ENCODE assay signal across 1 cellular context in the genomic region with DNA sequence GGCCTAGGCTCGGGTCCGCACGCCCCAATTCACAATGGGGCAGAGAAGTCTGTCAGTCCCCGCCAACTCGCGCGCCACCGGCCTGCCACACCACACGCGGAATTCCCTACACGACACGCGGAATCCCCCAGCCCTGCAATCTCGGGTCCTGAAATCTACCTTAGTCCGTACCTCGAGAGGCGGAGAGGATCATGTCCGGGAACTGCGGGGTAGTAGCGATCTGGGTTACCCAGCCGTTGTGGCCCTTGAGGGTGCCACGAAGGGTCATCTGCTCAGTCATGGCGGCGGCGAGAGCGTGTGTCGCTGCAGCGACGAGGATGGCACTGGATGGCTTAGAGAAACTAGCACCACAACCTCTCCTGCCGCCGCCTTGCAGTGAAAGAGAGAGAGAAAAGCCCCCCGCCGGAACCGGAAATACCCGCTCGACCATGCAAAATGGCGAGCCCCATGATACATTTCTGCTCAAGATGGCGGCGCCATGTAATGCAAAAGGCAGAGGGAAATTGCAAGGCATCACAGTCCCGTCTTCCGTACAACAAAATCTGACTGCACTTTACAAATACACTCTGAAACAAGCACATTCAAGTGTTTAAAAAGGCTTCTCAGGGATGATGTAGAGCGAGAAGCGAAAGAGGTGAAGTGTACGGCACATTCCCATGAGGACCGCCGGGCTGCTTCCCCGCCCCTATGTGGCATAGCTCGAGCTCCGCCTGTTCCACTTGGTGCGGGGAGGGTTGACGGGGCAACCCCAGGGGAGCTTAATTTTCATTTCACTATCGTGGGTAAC.
TF ChIP-seq lines count a peak whose summit lies in the region.

Gene RACK1 (minus strand): TSS at position 386 of the 787 bp plus-strand sequence. CDS start 106 bp downstream, at position 280.

TF ChIP-seq in HepG2, 621 proteins besides CTCF, POLR2A, EP300 and RAD21 (continued from another document and continues in another):
- TF ChIP-seq ZGPAT (CRISPR knock-in tag; IDR thresholded peaks at IDR 0.05), result peak; percentile 66
- TF ChIP-seq GLI4 (CRISPR knock-in tag; IDR thresholded peaks at IDR 0.05; ENCODE audit: borderline replicate concordance), result peak; percentile 90; the same call in 1 of the 2 replicates
- TF ChIP-seq, protein P1, sequence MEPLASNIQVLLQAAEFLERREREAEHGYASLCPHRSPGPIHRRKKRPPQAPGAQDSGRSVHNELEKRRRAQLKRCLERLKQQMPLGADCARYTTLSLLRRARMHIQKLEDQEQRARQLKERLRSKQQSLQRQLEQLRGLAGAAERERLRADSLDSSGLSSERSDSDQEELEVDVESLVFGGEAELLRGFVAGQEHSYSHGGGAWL (CRISPR knock-in tag; IDR thresholded peaks at IDR 0.05), result peak; percentile 73
- TF ChIP-seq MTF1 (CRISPR knock-in tag; IDR thresholded peaks at IDR 0.05), result no peak; the same call in 1 of the 2 replicates
- TF ChIP-seq, protein P2, sequence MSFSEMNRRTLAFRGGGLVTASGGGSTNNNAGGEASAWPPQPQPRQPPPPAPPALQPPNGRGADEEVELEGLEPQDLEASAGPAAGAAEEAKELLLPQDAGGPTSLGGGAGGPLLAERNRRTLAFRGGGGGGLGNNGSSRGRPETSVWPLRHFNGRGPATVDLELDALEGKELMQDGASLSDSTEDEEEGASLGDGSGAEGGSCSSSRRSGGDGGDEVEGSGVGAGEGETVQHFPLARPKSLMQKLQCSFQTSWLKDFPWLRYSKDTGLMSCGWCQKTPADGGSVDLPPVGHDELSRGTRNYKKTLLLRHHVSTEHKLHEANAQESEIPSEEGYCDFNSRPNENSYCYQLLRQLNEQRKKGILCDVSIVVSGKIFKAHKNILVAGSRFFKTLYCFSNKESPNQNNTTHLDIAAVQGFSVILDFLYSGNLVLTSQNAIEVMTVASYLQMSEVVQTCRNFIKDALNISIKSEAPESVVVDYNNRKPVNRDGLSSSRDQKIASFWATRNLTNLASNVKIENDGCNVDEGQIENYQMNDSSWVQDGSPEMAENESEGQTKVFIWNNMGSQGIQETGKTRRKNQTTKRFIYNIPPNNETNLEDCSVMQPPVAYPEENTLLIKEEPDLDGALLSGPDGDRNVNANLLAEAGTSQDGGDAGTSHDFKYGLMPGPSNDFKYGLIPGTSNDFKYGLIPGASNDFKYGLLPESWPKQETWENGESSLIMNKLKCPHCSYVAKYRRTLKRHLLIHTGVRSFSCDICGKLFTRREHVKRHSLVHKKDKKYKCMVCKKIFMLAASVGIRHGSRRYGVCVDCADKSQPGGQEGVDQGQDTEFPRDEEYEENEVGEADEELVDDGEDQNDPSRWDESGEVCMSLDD (CRISPR knock-in tag; IDR thresholded peaks at IDR 0.05; ENCODE audit: borderline replicate concordance), result no peak
- peak; percentile 70; the same call in 1 of the 2 replicates for TF ChIP-seq ZNF546 (CRISPR knock-in tag; conservative IDR thresholded peaks at IDR 0.05)
- no peak for TF ChIP-seq CEBPG (CRISPR knock-in tag; IDR thresholded peaks at IDR 0.05)
- TF ChIP-seq, protein P3, sequence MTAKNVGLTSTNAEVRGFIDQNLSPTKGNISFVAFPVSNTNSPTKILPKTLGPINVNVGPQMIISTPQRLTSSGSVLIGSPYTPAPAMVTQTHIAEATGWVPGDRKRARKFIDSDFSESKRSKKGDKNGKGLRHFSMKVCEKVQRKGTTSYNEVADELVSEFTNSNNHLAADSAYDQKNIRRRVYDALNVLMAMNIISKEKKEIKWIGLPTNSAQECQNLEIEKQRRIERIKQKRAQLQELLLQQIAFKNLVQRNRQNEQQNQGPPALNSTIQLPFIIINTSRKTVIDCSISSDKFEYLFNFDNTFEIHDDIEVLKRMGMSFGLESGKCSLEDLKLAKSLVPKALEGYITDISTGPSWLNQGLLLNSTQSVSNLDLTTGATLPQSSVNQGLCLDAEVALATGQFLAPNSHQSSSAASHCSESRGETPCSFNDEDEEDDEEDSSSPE (CRISPR knock-in tag; IDR thresholded peaks at IDR 0.05), result no peak; the same call in 1 of the 2 replicates
- peak; percentile 90 for TF ChIP-seq RBFOX2 (IDR thresholded peaks at IDR 0.05; ENCODE audit: low read depth, low read length)
- TF ChIP-seq, protein P4, sequence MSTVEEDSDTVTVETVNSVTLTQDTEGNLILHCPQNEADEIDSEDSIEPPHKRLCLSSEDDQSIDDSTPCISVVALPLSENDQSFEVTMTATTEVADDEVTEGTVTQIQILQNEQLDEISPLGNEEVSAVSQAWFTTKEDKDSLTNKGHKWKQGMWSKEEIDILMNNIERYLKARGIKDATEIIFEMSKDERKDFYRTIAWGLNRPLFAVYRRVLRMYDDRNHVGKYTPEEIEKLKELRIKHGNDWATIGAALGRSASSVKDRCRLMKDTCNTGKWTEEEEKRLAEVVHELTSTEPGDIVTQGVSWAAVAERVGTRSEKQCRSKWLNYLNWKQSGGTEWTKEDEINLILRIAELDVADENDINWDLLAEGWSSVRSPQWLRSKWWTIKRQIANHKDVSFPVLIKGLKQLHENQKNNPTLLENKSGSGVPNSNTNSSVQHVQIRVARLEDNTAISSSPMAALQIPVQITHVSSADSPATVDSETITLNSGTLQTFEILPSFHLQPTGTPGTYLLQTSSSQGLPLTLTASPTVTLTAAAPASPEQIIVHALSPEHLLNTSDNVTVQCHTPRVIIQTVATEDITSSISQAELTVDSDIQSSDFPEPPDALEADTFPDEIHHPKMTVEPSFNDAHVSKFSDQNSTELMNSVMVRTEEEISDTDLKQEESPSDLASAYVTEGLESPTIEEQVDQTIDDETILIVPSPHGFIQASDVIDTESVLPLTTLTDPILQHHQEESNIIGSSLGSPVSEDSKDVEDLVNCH (CRISPR knock-in tag; IDR thresholded peaks at IDR 0.05), result no peak
- peak; percentile 87 for TF ChIP-seq ASH2L (IDR thresholded peaks at IDR 0.05; ENCODE audit: insufficient read length, low read depth, low read length)
- peak; percentile 68; the same call in 1 of the 2 replicates for TF ChIP-seq JUND (CRISPR knock-in tag; IDR thresholded peaks at IDR 0.05)
- no peak; the same call in 1 of the 2 replicates for TF ChIP-seq SIN3B (IDR thresholded peaks at IDR 0.05; ENCODE audit: low read length)
- no peak for TF ChIP-seq GATAD2A (CRISPR knock-in tag; IDR thresholded peaks at IDR 0.05)
- no peak for TF ChIP-seq ZNF567 (CRISPR knock-in tag; IDR thresholded peaks at IDR 0.05; ENCODE audit: borderline replicate concordance)
- TF ChIP-seq ZNF543 (CRISPR knock-in tag; IDR thresholded peaks at IDR 0.05), result no peak
- no peak for TF ChIP-seq RORA (CRISPR knock-in tag; IDR thresholded peaks at IDR 0.05)
- no peak for TF ChIP-seq GTF2F1 (IDR thresholded peaks at IDR 0.05; ENCODE audit: low read length)
- peak; percentile 66 for TF ChIP-seq ZNF709 (CRISPR knock-in tag; IDR thresholded peaks at IDR 0.05)
- no peak for TF ChIP-seq IKZF1 (IDR thresholded peaks at IDR 0.05)
- no peak for TF ChIP-seq NONO (IDR thresholded peaks at IDR 0.05)
- peak; percentile 95 for TF ChIP-seq NONO (CRISPR knock-in tag; conservative IDR thresholded peaks at IDR 0.05)
- TF ChIP-seq, protein P5, sequence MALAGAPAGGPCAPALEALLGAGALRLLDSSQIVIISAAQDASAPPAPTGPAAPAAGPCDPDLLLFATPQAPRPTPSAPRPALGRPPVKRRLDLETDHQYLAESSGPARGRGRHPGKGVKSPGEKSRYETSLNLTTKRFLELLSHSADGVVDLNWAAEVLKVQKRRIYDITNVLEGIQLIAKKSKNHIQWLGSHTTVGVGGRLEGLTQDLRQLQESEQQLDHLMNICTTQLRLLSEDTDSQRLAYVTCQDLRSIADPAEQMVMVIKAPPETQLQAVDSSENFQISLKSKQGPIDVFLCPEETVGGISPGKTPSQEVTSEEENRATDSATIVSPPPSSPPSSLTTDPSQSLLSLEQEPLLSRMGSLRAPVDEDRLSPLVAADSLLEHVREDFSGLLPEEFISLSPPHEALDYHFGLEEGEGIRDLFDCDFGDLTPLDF (CRISPR knock-in tag; IDR thresholded peaks at IDR 0.05), result no peak
- TF ChIP-seq ZKSCAN1 (IDR thresholded peaks at IDR 0.05; ENCODE audit: low read length), result no peak
- no peak for TF ChIP-seq THYN1 (CRISPR knock-in tag; IDR thresholded peaks at IDR 0.05; ENCODE audit: borderline replicate concordance, low read depth)
- TF ChIP-seq ETV5 (CRISPR knock-in tag; IDR thresholded peaks at IDR 0.05; ENCODE audit: borderline replicate concordance), result peak; percentile 27; the same call in 1 of the 2 replicates
- TF ChIP-seq, protein P6, sequence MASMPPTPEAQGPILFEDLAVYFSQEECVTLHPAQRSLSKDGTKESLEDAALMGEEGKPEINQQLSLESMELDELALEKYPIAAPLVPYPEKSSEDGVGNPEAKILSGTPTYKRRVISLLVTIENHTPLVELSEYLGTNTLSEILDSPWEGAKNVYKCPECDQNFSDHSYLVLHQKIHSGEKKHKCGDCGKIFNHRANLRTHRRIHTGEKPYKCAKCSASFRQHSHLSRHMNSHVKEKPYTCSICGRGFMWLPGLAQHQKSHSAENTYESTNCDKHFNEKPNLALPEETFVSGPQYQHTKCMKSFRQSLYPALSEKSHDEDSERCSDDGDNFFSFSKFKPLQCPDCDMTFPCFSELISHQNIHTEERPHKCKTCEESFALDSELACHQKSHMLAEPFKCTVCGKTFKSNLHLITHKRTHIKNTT (CRISPR knock-in tag; IDR thresholded peaks at IDR 0.05), result no peak
- TF ChIP-seq TBP (CRISPR knock-in tag; IDR thresholded peaks at IDR 0.05), result no peak
- TF ChIP-seq, protein P7, sequence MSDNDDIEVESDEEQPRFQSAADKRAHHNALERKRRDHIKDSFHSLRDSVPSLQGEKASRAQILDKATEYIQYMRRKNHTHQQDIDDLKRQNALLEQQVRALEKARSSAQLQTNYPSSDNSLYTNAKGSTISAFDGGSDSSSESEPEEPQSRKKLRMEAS (IDR thresholded peaks at IDR 0.05), result peak; percentile 92
- TF ChIP-seq ZNF737 (CRISPR knock-in tag; IDR thresholded peaks at IDR 0.05; ENCODE audit: borderline replicate concordance), result 0 out of 2 replicates have a peak, but pooled peaks have one; percentile 92
- peak; percentile 40; the same call in 1 of the 2 replicates for TF ChIP-seq RXRA (CRISPR knock-in tag; IDR thresholded peaks at IDR 0.05)
- TF ChIP-seq, protein P8, sequence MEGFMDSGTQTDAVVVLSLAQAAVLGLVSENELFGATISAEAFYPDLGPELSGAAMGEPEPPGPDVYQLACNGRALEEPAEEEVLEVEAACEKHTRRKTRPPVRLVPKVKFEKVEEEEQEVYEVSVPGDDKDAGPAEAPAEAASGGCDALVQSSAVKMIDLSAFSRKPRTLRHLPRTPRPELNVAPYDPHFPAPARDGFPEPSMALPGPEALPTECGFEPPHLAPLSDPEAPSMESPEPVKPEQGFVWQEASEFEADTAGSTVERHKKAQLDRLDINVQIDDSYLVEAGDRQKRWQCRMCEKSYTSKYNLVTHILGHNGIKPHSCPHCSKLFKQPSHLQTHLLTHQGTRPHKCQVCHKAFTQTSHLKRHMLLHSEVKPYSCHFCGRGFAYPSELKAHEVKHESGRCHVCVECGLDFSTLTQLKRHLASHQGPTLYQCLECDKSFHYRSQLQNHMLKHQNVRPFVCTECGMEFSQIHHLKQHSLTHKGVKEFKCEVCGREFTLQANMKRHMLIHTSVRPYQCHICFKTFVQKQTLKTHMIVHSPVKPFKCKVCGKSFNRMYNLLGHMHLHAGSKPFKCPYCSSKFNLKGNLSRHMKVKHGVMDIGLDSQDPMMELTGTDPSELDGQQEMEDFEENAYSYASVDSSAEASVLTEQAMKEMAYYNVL (CRISPR knock-in tag; IDR thresholded peaks at IDR 0.05; ENCODE audit: borderline replicate concordance), result peak; percentile 33; the same call in 1 of the 2 replicates
- TF ChIP-seq ARHGAP35 (CRISPR knock-in tag; IDR thresholded peaks at IDR 0.05; ENCODE audit: borderline replicate concordance), result peak; percentile 47; the same call in 1 of the 2 replicates
- peak; percentile 92 for TF ChIP-seq POLR2AphosphoS2 (IDR thresholded peaks at IDR 0.05; ENCODE audit: low read depth, low read length)
- no peak for TF ChIP-seq ARNT (IDR thresholded peaks at IDR 0.05)
- no peak for TF ChIP-seq ZNF83 (CRISPR knock-in tag; IDR thresholded peaks at IDR 0.05; ENCODE audit: borderline replicate concordance)
- TF ChIP-seq SP2 (CRISPR knock-in tag; IDR thresholded peaks at IDR 0.05), result no peak
- no peak; the same call in 1 of the 2 replicates for TF ChIP-seq ZNF20 (CRISPR knock-in tag; IDR thresholded peaks at IDR 0.05)
- peak; percentile 22; the same call in 1 of the 2 replicates for TF ChIP-seq PBX3 (CRISPR knock-in tag; IDR thresholded peaks at IDR 0.05; ENCODE audit: borderline replicate concordance)
- TF ChIP-seq ATF4 (CRISPR knock-in tag; IDR thresholded peaks at IDR 0.05), result peak in 1 of 2 experiments; percentile 79; a peak in 2 of 4 replicates
- no peak for TF ChIP-seq XRCC5 (optimal IDR thresholded peaks at IDR 0.05; ENCODE audit: low read length)
- TF ChIP-seq HOXD1 (CRISPR knock-in tag; IDR thresholded peaks at IDR 0.05), result peak; percentile 59
- no peak for TF ChIP-seq FOXA3 (CRISPR knock-in tag; IDR thresholded peaks at IDR 0.05)
- TF ChIP-seq TCF7 (IDR thresholded peaks at IDR 0.05; ENCODE audit: low read depth), result no peak
- TF ChIP-seq CENPX (CRISPR knock-in tag; IDR thresholded peaks at IDR 0.05), result no peak
